In genomic region chr22:35124674-35125219, GRCh38 we compare ENCODE assay signal across 26 cellular contexts. TPM values are rescaled to one million over a fixed set of nuclear protein-coding genes. Genes with fewer than 3 reads are reported as not detected.
"Had no signal": no experiment of that assay in that cellular context is flagged by ENCODE, and none has a peak within 500 bp of the region (broad histone marks: within the 10 kb centered on the region; RNA-seq: fewer than 3 reads in every experiment).

No MANE protein-coding gene starts in this region.

- ATAC-seq: activated CD4-positive, alpha-beta T cell treated with anti-CD3 and anti-CD28 coated beads for 36 hours; activated naive CD4-positive, alpha-beta T cell treated with anti-CD3 and anti-CD28 coated beads, Interleukin-2, amount 50 U/mL, for 72 hours; activated T-cell treated with anti-CD3 and anti-CD28 coated beads, Interleukin-2, amount 50 U/mL, for 72 hours; esophagus mucosa; heart right ventricle; naive thymus-derived CD4-positive, alpha-beta T cell; sciatic nerve; stimulated activated memory B cell treated with anti-CD40 and anti-IgM and Interleukin-4, amounts not matched to agents 10 μg/mL and 1 μg/mL and 100 μg/mL, for 72 hours; stimulated activated naive CD8-positive, alpha-beta T cell treated with anti-CD3 and anti-CD28 coated beads, Interleukin-15, amount 100 ng/mL, for 72 hours had no signal

- DNase-seq: activated CD4-positive, alpha-beta T cell treated with anti-CD3 and anti-CD28 coated beads for 36 hours; activated CD4-positive, alpha-beta T cell treated with anti-CD3 and anti-CD28 coated beads, Interleukin-2, amount 50 U/mL, for 4 hours; activated CD4-positive, CD25-positive, alpha-beta regulatory T cell; activated naive CD4-positive, alpha-beta T cell; activated T-cell treated with anti-CD3 and anti-CD28 coated beads for 4 hours; activated T-cell treated with anti-CD3 and anti-CD28 coated beads, Interleukin-2, amount 50 U/mL, for 72 hours; central memory CD4-positive, alpha-beta T cell; foreskin fibroblast; heart right ventricle; kidney glomerular epithelial cell; left ventricle myocardium inferior; naive thymus-derived CD4-positive, alpha-beta T cell; ovary; retina; stimulated activated CD4-positive, alpha-beta T cell treated with anti-CD3 and anti-CD28 coated beads, Interleukin-1b, Interleukin-23, amount 100 ng/mL, for 48 hours; stimulated activated CD4-positive, alpha-beta T cell treated with anti-CD3 and anti-CD28 coated beads, Interleukin-4, amount 100 ng/mL, for 4 hours; stimulated activated CD8-positive, alpha-beta memory T cell treated with anti-CD3 and anti-CD28 coated beads, Interleukin-4, amount 100 ng/mL, for 48 hours; stimulated activated naive CD8-positive, alpha-beta T cell treated with anti-CD3 and anti-CD28 coated beads, Interleukin-15, amount 100 ng/mL, for 72 hours; substantia nigra had no signal

RNA-seq across cellular contexts. Expression of gene ISX, which starts 58.8 kb away (rescaled TPM):
- total RNA-seq: activated CD4-positive, alpha-beta T cell treated with anti-CD3 and anti-CD28 coated beads for 36 hours; activated naive CD4-positive, alpha-beta T cell treated with anti-CD3 and anti-CD28 coated beads, Interleukin-2, amount 50 U/mL, for 72 hours; activated T-cell treated with anti-CD3 and anti-CD28 coated beads, Interleukin-2, amount 50 U/mL, for 72 hours; esophagus mucosa; heart right ventricle; left ventricle myocardium inferior; lung; naive thymus-derived CD4-positive, alpha-beta T cell; sciatic nerve; smooth muscle cell; vagina had no signal
